8 cellular contexts compared by ENCODE assay signal in genomic region chr4:139815646-139816601, GRCh38.
DNase-seq lines count a peak whose midpoint lies in the region; ATAC-seq and TF ChIP-seq lines count a peak whose summit lies in the region.

No MANE protein-coding gene starts in this region.

- no peaks in the 10 kb centered on the region for H4K20me1 ChIP-seq in GM23338 (replicated peaks; ENCODE audit: insufficient read depth)

- H3K9me3 ChIP-seq in endodermal cell (ENCODE audit: control insufficient read depth, low read length) (peaks cover 18% of the 10 kb centered on the region), mucosa of descending colon (no peaks in the 10 kb centered on the region), upper lobe of right lung (peaks cover 3% of the 10 kb centered on the region)

- H3K4me3 ChIP-seq in GM23338 (peak overlapping the region; percentile 48), endodermal cell (ENCODE audit: low read length) (peak overlapping the region; percentile 65), mucosa of descending colon (no peak overlapping the region), upper lobe of right lung (peak overlapping the region; percentile 34)

- ATAC-seq in GM23338 (peak; percentile 90), mucosa of descending colon (peak; percentile 50), upper lobe of right lung (peak; percentile 51), HG03108 (IDR thresholded peaks at IDR 0.05; ENCODE audit: unreplicated experiment) (no peak), HG02981 (IDR thresholded peaks at IDR 0.05; ENCODE audit: unreplicated experiment) (no peak)

- H3K4me1 Mint-ChIP-seq in GM23338 (peaks cover 43% of the 10 kb centered on the region), endodermal cell (peaks cover 76% of the 10 kb centered on the region)

- peak overlapping the region; percentile 82 for H2AFZ ChIP-seq in GM23338

- H3K9me2 ChIP-seq in GM23338 (ENCODE audit: insufficient read depth) = peaks cover 11% of the 10 kb centered on the region; the same call in 1 of the 2 replicates

- H3K4me1 ChIP-seq in GM23338 (ENCODE audit: insufficient read depth) (peaks cover 25% of the 10 kb centered on the region), endodermal cell (ENCODE audit: control insufficient read depth, insufficient read depth, low read length) (peaks cover 36% of the 10 kb centered on the region), mucosa of descending colon (ENCODE audit: low read depth) (peaks cover 12% of the 10 kb centered on the region), upper lobe of right lung (peaks cover 15% of the 10 kb centered on the region)

- H3K36me3 ChIP-seq in GM23338 (ENCODE audit: insufficient read depth) (no peaks in the 10 kb centered on the region; the same call in 1 of the 2 replicates), endodermal cell (ENCODE audit: control insufficient read depth, insufficient read depth, low read length) (peaks cover 23% of the 10 kb centered on the region), mucosa of descending colon (ENCODE audit: low read depth) (no peaks in the 10 kb centered on the region), upper lobe of right lung (no peaks in the 10 kb centered on the region)

- H3K36me3 Mint-ChIP-seq in GM23338 (ENCODE audit: low read depth) (peaks cover 3% of the 10 kb centered on the region), endodermal cell (ENCODE audit: low read depth) (peaks cover 14% of the 10 kb centered on the region)

- peak overlapping the region; percentile 67 for H3K4me3 Mint-ChIP-seq in GM23338
- H3K4me3 Mint-ChIP-seq in endodermal cell = peak overlapping the region; percentile 42

- intact Hi-C loops in mucosa of descending colon (cut with DNase I, micrococcal nuclease) (no loop called here), upper lobe of right lung (cut with DNase I) (no loop called here)

- no peaks in the 10 kb centered on the region for H3F3A ChIP-seq in GM23338 (replicated peaks; ENCODE audit: low read depth)

- H3K27me3 Mint-ChIP-seq in GM23338 (ENCODE audit: insufficient read depth, low read depth, poor library complexity) (peaks cover 4% of the 10 kb centered on the region), endodermal cell (ENCODE audit: insufficient read depth) (no peaks in the 10 kb centered on the region)

- H3K9ac ChIP-seq in endodermal cell (ENCODE audit: extremely low read depth, low read length, poor library complexity, severe bottlenecking) = peak overlapping the region; percentile 80

- H3K9me3 Mint-ChIP-seq in GM23338 (peaks cover 3% of the 10 kb centered on the region; the same call in 1 of the 3 replicates), endodermal cell (peaks cover 8% of the 10 kb centered on the region)

- TF ChIP-seq CTCF in GM23338 (conservative IDR thresholded peaks at IDR 0.05; ENCODE audit: low read depth in 2 of 2) (no peak), endodermal cell (conservative IDR thresholded peaks at IDR 0.05) (no peak), mucosa of descending colon (IDR thresholded peaks at IDR 0.05) (no peak), upper lobe of right lung (IDR thresholded peaks at IDR 0.05) (no peak)

- H3K27ac ChIP-seq in GM23338 (ENCODE audit: low read depth) (peak overlapping the region; percentile 77), endodermal cell (ENCODE audit: low read depth, low read length) (peak overlapping the region; percentile 99), upper lobe of right lung (peak overlapping the region; percentile 43)

- no peaks in the 10 kb centered on the region for H3K79me2 ChIP-seq in GM23338 (replicated peaks; ENCODE audit: insufficient read depth)

- H3K27ac Mint-ChIP-seq in GM23338 (peak overlapping the region; percentile 96), endodermal cell (peak overlapping the region; percentile 96)

- H3K4me2 ChIP-seq in GM23338 = peak overlapping the region; percentile 76

- DNase-seq in GM23338 (ENCODE audit: low spot score) = peak; percentile 80
- DNase-seq in OCI-M1 (lab: John Stamatoyannopoulos, UW) = peak; percentile 69
- DNase-seq in endodermal cell = peak; percentile 86
- no peak for DNase-seq in mucosa of descending colon
- no peak for DNase-seq in upper lobe of right lung
- DNase-seq in midbrain (lab: John Stamatoyannopoulos, UW) = no peak

- H3K27me3 ChIP-seq in GM23338 (ENCODE audit: insufficient read depth) (no peaks in the 10 kb centered on the region), endodermal cell (ENCODE audit: control insufficient read depth, insufficient read depth, low read length, poor library complexity, severe bottlenecking) (no peaks in the 10 kb centered on the region), upper lobe of right lung (no peaks in the 10 kb centered on the region)

- WGBS in endodermal cell (ENCODE audit: insufficient coverage in 1 of 2, insufficient read length in 1 of 2), 2 experiments = 4 to 7% methylated on average over 18 to 24 of the region's 24 CpGs

TF ChIP-seq in GM23338, 12 proteins besides CTCF, POLR2A, EP300 and RAD21 (continues in another document):
- TF ChIP-seq ZNF114 (CRISPR knock-in tag; IDR thresholded peaks at IDR 0.05) = no peak
- TF ChIP-seq POLR2AphosphoS5 (IDR thresholded peaks at IDR 0.05; ENCODE audit: low read depth) = no peak
- no peak for TF ChIP-seq NANOG (IDR thresholded peaks at IDR 0.05; ENCODE audit: borderline replicate concordance)
- no peak for TF ChIP-seq JUNB (IDR thresholded peaks at IDR 0.05; ENCODE audit: unreplicated experiment)
- TF ChIP-seq REST (IDR thresholded peaks at IDR 0.05; ENCODE audit: unreplicated experiment) = no peak
- no peak for TF ChIP-seq STAT1 (IDR thresholded peaks at IDR 0.05; ENCODE audit: unreplicated experiment)
- TF ChIP-seq EZH2phosphoT487 (IDR thresholded peaks at IDR 0.05; ENCODE audit: unreplicated experiment) = no peak
- no peak for TF ChIP-seq ETS1 (IDR thresholded peaks at IDR 0.05)

Comparison
In these comparisons a context has a peak if more than half of its experiments do, and no peak if none do; other contexts are left out.
1. ATAC-seq: peak in GM23338 (single experiment), mucosa of descending colon (single experiment) and upper lobe of right lung (single experiment); none in HG03108 (single experiment) and HG02981 (single experiment).
2. DNase-seq: peak in GM23338 (single experiment), OCI-M1 (single experiment) and endodermal cell (single experiment); none in mucosa of descending colon (0 of 3), upper lobe of right lung (single experiment) and midbrain (single experiment).
3. H3K27ac ChIP-seq: peak in every context shown above with its lines; median percentile 99 in endodermal cell; 77 in GM23338; 43 in upper lobe of right lung.